ENCODE assay signal across 27 cellular contexts in the genomic region with DNA sequence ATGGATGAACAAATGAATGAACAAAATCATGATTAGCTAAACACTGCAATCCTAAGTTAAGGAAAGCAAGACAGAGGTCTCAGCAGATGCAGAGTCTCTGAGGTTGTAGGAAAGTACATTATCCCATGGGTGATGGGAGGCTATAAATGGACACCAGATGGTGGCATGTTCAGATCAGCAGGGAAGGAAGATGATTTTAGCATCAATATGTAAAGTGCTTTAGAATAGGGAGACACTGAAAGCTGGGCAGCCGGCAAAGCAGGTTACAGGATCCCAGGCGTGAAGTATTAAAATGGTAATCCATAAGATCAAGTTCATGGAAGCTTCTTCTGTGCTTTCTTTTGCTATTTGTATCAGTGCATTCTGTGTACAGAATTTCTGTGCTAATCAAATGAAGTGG. TPM values are rescaled to one million over a fixed set of nuclear protein-coding genes. Genes with fewer than 3 reads are reported as not detected.
A peak's percentile ranks its signal among the peaks of the same experiment; 100 is the strongest.
DNase-seq lines count a peak whose midpoint lies in the region; ATAC-seq lines count a peak whose summit lies in the region.
"Had no signal": no experiment of that assay in that cellular context is flagged by ENCODE, and none has a peak within 500 bp of the region (broad histone marks: within the 10 kb centered on the region; RNA-seq: fewer than 3 reads in every experiment).

No MANE protein-coding gene starts in this region.

- H3K4me1 Mint-ChIP-seq in natural killer cell treated with Interleukin-12 subunit alpha and Interleukin-12 subunit beta and Interleukin-15 and Interleukin-18, amount 100 ng/mL, for 72 hours (ENCODE audit: low read depth in 2 of 2), result no peaks in the 10 kb centered on the region
- H3K4me1 Mint-ChIP-seq: mesothelial cell of epicardium had no signal

- no peaks in the 10 kb centered on the region for H3K36me3 Mint-ChIP-seq in natural killer cell treated with Interleukin-12 subunit alpha and Interleukin-12 subunit beta and Interleukin-15 and Interleukin-18, amount 100 ng/mL, for 72 hours
- no peaks in the 10 kb centered on the region for H3K36me3 Mint-ChIP-seq in activated naive CD4-positive, alpha-beta T cell treated with anti-CD3 and anti-CD28 coated beads, Interleukin-2, amount 50 U/mL, for 72 hours
- H3K36me3 Mint-ChIP-seq: brain, mesothelial cell of epicardium, naive B cell had no signal

- H3K27me3 Mint-ChIP-seq in natural killer cell treated with Interleukin-12 subunit alpha and Interleukin-12 subunit beta and Interleukin-15 and Interleukin-18, amount 100 ng/mL, for 72 hours, result peaks cover 16 to 36% of the 10 kb centered on the region in 2 donors
- H3K27me3 Mint-ChIP-seq: naive B cell had no signal

- H3K4me3 Mint-ChIP-seq in natural killer cell treated with Interleukin-12 subunit alpha and Interleukin-12 subunit beta and Interleukin-15 and Interleukin-18, amount 100 ng/mL, for 72 hours, result no peak overlapping the region
- H3K4me3 Mint-ChIP-seq: activated naive CD4-positive, alpha-beta T cell treated with anti-CD3 and anti-CD28 coated beads for 36 hours; activated T-helper 1 cell treated with anti-CD3 and anti-CD28 coated beads, Interleukin-12 subunit alpha, Interleukin-12 subunit beta, Interleukin-2, Interleukin-4 antibody, amounts not matched to agents 30 ng/mL and 10 ng/mL and 1 ng/mL, durations not matched to agents 14 hours and 24 hours and 36 hours; brain; mesothelial cell of epicardium; naive B cell had no signal

- H3K27ac Mint-ChIP-seq in natural killer cell treated with Interleukin-12 subunit alpha and Interleukin-12 subunit beta and Interleukin-15 and Interleukin-18, amount 100 ng/mL, for 72 hours, result no peak overlapping the region
- no peak overlapping the region for H3K27ac Mint-ChIP-seq in activated naive CD4-positive, alpha-beta T cell treated with anti-CD3 and anti-CD28 coated beads, Interleukin-2, amount 50 U/mL, for 72 hours
- H3K27ac Mint-ChIP-seq: activated naive CD4-positive, alpha-beta T cell treated with anti-CD3 and anti-CD28 coated beads for 36 hours; activated T-helper 1 cell treated with anti-CD3 and anti-CD28 coated beads, Interleukin-12 subunit alpha, Interleukin-12 subunit beta, Interleukin-2, Interleukin-4 antibody, amounts not matched to agents 30 ng/mL and 10 ng/mL and 1 ng/mL, durations not matched to agents 14 hours and 24 hours and 36 hours had no signal

- H3K9me3 Mint-ChIP-seq in natural killer cell treated with Interleukin-12 subunit alpha and Interleukin-12 subunit beta and Interleukin-15 and Interleukin-18, amount 100 ng/mL, for 72 hours, result no peaks in the 10 kb centered on the region
- no peaks in the 10 kb centered on the region for H3K9me3 Mint-ChIP-seq in activated naive CD4-positive, alpha-beta T cell treated with anti-CD3 and anti-CD28 coated beads, Interleukin-2, amount 50 U/mL, for 72 hours
- H3K9me3 Mint-ChIP-seq: activated naive CD4-positive, alpha-beta T cell treated with anti-CD3 and anti-CD28 coated beads for 36 hours; activated T-helper 1 cell treated with anti-CD3 and anti-CD28 coated beads, Interleukin-12 subunit alpha, Interleukin-12 subunit beta, Interleukin-2, Interleukin-4 antibody, amounts not matched to agents 30 ng/mL and 10 ng/mL and 1 ng/mL, durations not matched to agents 14 hours and 24 hours and 36 hours; brain; mesothelial cell of epicardium had no signal

- ATAC-seq in natural killer cell treated with Interleukin-12 subunit alpha and Interleukin-12 subunit beta and Interleukin-15 and Interleukin-18, amount 100 ng/mL, for 72 hours, result no peak
- no peak for ATAC-seq in activated naive CD4-positive, alpha-beta T cell treated with anti-CD3 and anti-CD28 coated beads, Interleukin-2, amount 50 U/mL, for 72 hours
- ATAC-seq: GM12878; Panc1; right cardiac atrium; stimulated activated naive CD8-positive, alpha-beta T cell treated with anti-CD3 and anti-CD28 coated beads, Interleukin-15, Interleukin-2, amounts not matched to agents 100 U/mL and 50 U/mL, for 24 hours had no signal

- DNase-seq in NCI-H146 (lab: John Stamatoyannopoulos, UW) (peak; percentile 13), NCI-H146 treated with DMSO at 0.1 percent for 48 hours (lab: John Stamatoyannopoulos, UW; ENCODE audit: unreplicated experiment) (no peak), NCI-H1694 (lab: John Stamatoyannopoulos, UW) (peak; percentile 60), NCI-H526 treated with DMSO at 0.1 percent for 48 hours (lab: John Stamatoyannopoulos, UW) (peak; percentile 89), middle frontal gyrus (ENCODE audit: extremely low spot score, low spot score) (peak; percentile 47), SHP77 (lab: John Stamatoyannopoulos, UW) (no peak)
- no peak for DNase-seq in natural killer cell treated with Interleukin-12 subunit alpha and Interleukin-12 subunit beta and Interleukin-15 and Interleukin-18, amount 100 ng/mL, for 72 hours (ENCODE audit: low spot score)
- no peak for DNase-seq in activated naive CD4-positive, alpha-beta T cell treated with anti-CD3 and anti-CD28 coated beads, Interleukin-2, amount 50 U/mL, for 72 hours (ENCODE audit: low spot score in 2 of 2)
- DNase-seq: 8988T; activated CD4-positive, alpha-beta T cell treated with anti-CD3 and anti-CD28 coated beads, Interleukin-2, amount 50 U/mL, for 48 hours; activated CD4-positive, CD25-positive, alpha-beta regulatory T cell treated with anti-CD3 and anti-CD28 coated beads, Interleukin-2, amount 50 U/mL, for 72 hours; activated CD8-positive, alpha-beta memory T cell treated with anti-CD3 and anti-CD28 coated beads, Interleukin-2, amount 50 U/mL, for 48 hours; activated naive CD4-positive, alpha-beta T cell treated with anti-CD3 and anti-CD28 coated beads for 36 hours; adrenal gland; Calu3; MV-4-11; naive B cell; NCI-H187; right cardiac atrium; Right ventricle myocardium superior; stimulated activated CD4-positive, alpha-beta T cell treated with anti-CD3 and anti-CD28 coated beads, Interleukin-2, amount 100 ng/mL, for 24 hours; stimulated activated naive CD8-positive, alpha-beta T cell treated with anti-CD3 and anti-CD28 coated beads, Interleukin-15, Interleukin-2, amounts not matched to agents 100 U/mL and 50 U/mL, for 24 hours had no signal

RNA-seq across cellular contexts. Expression of a gene that starts 8.0 kb away (rescaled TPM):
- total RNA-seq in natural killer cell treated with Interleukin-12 subunit alpha and Interleukin-12 subunit beta and Interleukin-15 and Interleukin-18, amount 100 ng/mL, for 72 hours, result 1 to 10 TPM in 1 of 2 donors, under 1 TPM in 1; 0.26 to 1.1 TPM
- total RNA-seq in activated naive CD4-positive, alpha-beta T cell treated with anti-CD3 and anti-CD28 coated beads, Interleukin-2, amount 50 U/mL, for 72 hours, result under 1 TPM; 0.23 to 0.53 TPM

Comparison
In these comparisons a context has a peak if more than half of its experiments do, and no peak if none do; other contexts are left out.
1. DNase-seq: peak in NCI-H146 (single experiment), NCI-H1694 (single experiment), NCI-H526 treated with DMSO at 0.1 percent for 48 hours (single experiment) and middle frontal gyrus (single experiment); none in NCI-H146 treated with DMSO at 0.1 percent for 48 hours (single experiment), natural killer cell treated with Interleukin-12 subunit alpha and Interleukin-12 subunit beta and Interleukin-15 and Interleukin-18, amount 100 ng/mL, for 72 hours (single experiment), activated naive CD4-positive, alpha-beta T cell treated with anti-CD3 and anti-CD28 coated beads, Interleukin-2, amount 50 U/mL, for 72 hours (0 of 2) and SHP77 (0 of 2).